ENCODE assay signal across 10 cellular contexts in the genomic region with DNA sequence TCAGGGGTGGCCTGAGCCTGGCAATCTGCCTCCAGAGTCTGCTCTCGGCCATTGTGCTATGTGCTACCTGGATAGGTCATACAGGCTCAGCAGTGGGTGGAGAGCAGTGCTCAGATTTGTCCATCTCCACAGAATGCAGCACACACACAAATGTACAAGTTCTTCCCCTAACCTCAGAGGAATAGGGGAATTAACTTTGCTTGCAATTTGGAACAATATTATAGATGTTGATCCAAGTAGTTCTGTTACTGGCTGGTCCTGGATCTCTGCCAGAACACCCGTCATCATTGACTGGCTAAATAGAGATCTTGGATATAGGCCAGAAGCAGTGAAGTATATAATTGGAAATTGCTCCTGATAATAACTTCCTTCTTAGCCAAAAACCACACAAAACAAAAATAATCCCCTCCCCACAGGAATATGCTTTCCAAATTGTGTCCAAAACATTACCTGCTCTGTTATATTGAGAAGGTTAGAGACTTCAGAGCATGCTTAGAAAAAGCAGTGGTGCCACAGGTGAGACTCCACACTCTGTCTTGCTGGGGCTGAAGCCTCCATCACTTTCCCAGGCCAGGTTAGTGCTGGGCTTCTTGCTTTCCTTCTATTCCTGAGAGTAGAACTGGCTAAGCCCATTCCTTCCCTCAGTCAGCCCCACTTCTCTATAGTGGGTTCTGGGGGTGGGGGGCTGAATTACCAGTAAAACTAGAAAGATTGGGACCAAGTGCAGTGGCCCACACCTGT. TPM values are rescaled to one million over a fixed set of nuclear protein-coding genes. Genes with fewer than 3 reads are reported as not detected.
A peak's percentile ranks its signal among the peaks of the same experiment; 100 is the strongest.
DNase-seq lines count a peak whose midpoint lies in the region; ATAC-seq and TF ChIP-seq lines count a peak whose summit lies in the region.
"Had no signal": no experiment of that assay in that cellular context is flagged by ENCODE, and none has a peak within 500 bp of the region (broad histone marks: within the 10 kb centered on the region; RNA-seq: fewer than 3 reads in every experiment).

No MANE protein-coding gene starts in this region.

- H3K9me3 Mint-ChIP-seq in natural killer cell (no peaks in the 10 kb centered on the region), immature natural killer cell (peaks cover 0 to 3% (median 0%) of the 10 kb centered on the region in 6 donors)

- H3K27ac Mint-ChIP-seq in natural killer cell, result no peak overlapping the region
- H3K27ac Mint-ChIP-seq in immature natural killer cell, result no peak overlapping the region

- no peak overlapping the region for H3K27ac ChIP-seq in right atrium auricular region
- no peak overlapping the region for H3K27ac ChIP-seq in spleen

- TF ChIP-seq CTCF in right atrium auricular region (IDR thresholded peaks at IDR 0.05), result no peak
- TF ChIP-seq CTCF in natural killer cell (IDR thresholded peaks at IDR 0.05), result no peak
- TF ChIP-seq CTCF in spleen (IDR thresholded peaks at IDR 0.05 in 8 of 11, conservative IDR thresholded peaks at IDR 0.05 in 3 of 11), result no peak

- H3K36me3 Mint-ChIP-seq in natural killer cell (no peaks in the 10 kb centered on the region), immature natural killer cell (peaks cover 0 to 6% (median 5%) of the 10 kb centered on the region in 3 donors)

- no peak overlapping the region for H3K4me3 ChIP-seq in right atrium auricular region
- no peak overlapping the region for H3K4me3 ChIP-seq in spleen

- 29 to 68% (median 42%) methylated on average over 2 of the region's 2 CpGs for WGBS in spleen, 5 donors

- intact Hi-C loops in Right ventricle myocardium superior (cut with DNase I) (no loop called here), natural killer cell (cut with micrococcal nuclease) (no loop called here), spleen (cut with DNase I; ENCODE audit: low total_unique reads) (no loop called here)

- TF ChIP-seq POLR2A in spleen (IDR thresholded peaks at IDR 0.05), result no peak

- no peaks in the 10 kb centered on the region for H3K27me3 ChIP-seq in right atrium auricular region
- no peaks in the 10 kb centered on the region for H3K27me3 ChIP-seq in spleen (replicated peaks in 1 of 7)

- peaks cover 0 to 13% of the 10 kb centered on the region in 2 donors for H3K4me1 ChIP-seq in right atrium auricular region
- H3K4me1 ChIP-seq in spleen, result peaks cover 0 to 8% (median 0%) of the 10 kb centered on the region in 6 donors

- peak; percentile 69 for ATAC-seq in Right ventricle myocardium superior (ENCODE audit: poor library complexity)
- ATAC-seq in natural killer cell, result no peak

- H3K27me3 Mint-ChIP-seq in natural killer cell (ENCODE audit: low read depth in 2 of 2) (no peaks in the 10 kb centered on the region), immature natural killer cell (ENCODE audit: low read depth in 3 of 3) (peaks cover 0 to 2% (median 0%) of the 10 kb centered on the region in 3 donors)

- no peaks in the 10 kb centered on the region for H3K36me3 ChIP-seq in right atrium auricular region
- peaks cover 0 to 43% (median 0%) of the 10 kb centered on the region in 6 donors for H3K36me3 ChIP-seq in spleen

- H3K4me3 Mint-ChIP-seq in natural killer cell (no peak overlapping the region), immature natural killer cell (no peak overlapping the region)

- H3K9me3 ChIP-seq in right atrium auricular region (peaks cover 0 to 13% of the 10 kb centered on the region in 2 donors), spleen (peaks cover 0 to 32% (median 15%) of the 10 kb centered on the region in 8 donors)

- H3K4me1 Mint-ChIP-seq in natural killer cell (no peaks in the 10 kb centered on the region), immature natural killer cell (no peaks in the 10 kb centered on the region)

- DNase-seq in Right ventricle myocardium superior (peak; percentile 65), right atrium auricular region (ENCODE audit: low spot score) (no peak), RPMI8226 (peak; percentile 22), glomerular endothelial cell (ENCODE audit: extremely low read depth, low read depth, low spot score) (peak; percentile 31), ureter (ENCODE audit: low spot score) (peak; percentile 70), natural killer cell (no peak), spleen (no peak), immature natural killer cell (no peak)
- DNase-seq: NCI-H187 treated with DMSO at 0.1 percent for 48 hours; stimulated activated CD4-positive, alpha-beta T cell treated with anti-CD3 and anti-CD28 coated beads, Interleukin-1b, Interleukin-23, amount 100 ng/mL, for 48 hours had no signal

RNA-seq across cellular contexts. Expression of gene NCAPH, which starts 38.8 kb away (rescaled TPM):
- total RNA-seq in Right ventricle myocardium superior, result 0.70 TPM
- under 1 TPM; 0.12 to 0.52 TPM for total RNA-seq in right atrium auricular region
- 4.6 and 10.2 TPM in 2 replicates for total RNA-seq in glomerular endothelial cell
- total RNA-seq in ureter, result 1.3 TPM
- 1 to 10 TPM; 2.1 to 2.9 (median 2.7) TPM for total RNA-seq in natural killer cell
- total RNA-seq in spleen, result 1 to 10 TPM; 3.0 to 8.9 (median 5.0) TPM
- polyA plus RNA-seq in spleen, result 1 to 10 TPM in 2 of 3 donors, under 1 TPM in 1; 0.83 to 6.0 (median 4.5) TPM
- polyA plus RNA-seq in immature natural killer cell, result 1 to 10 TPM in 2 of 3 donors, not detected in 1; 1.6 to 2.0 TPM

RNA-seq across cellular contexts. Expression of gene ITPRIPL1, which starts 49.3 kb away (rescaled TPM):
- total RNA-seq in Right ventricle myocardium superior, result 1.0 TPM
- 1 to 10 TPM in 1 of 2 donors, under 1 TPM in 1; 0.44 to 1.5 TPM for total RNA-seq in right atrium auricular region
- 2.0 and 3.0 TPM in 2 replicates for total RNA-seq in glomerular endothelial cell
- total RNA-seq in ureter, result 1.7 TPM
- total RNA-seq in natural killer cell, result 10 to 100 TPM; 14.1 to 28.7 (median 20.5) TPM
- 1 to 10 TPM; 2.9 to 6.6 (median 4.4) TPM for total RNA-seq in spleen
- 1 to 10 TPM in 1 of 3 donors, under 1 TPM in 2; 0.80 to 1.4 (median 0.90) TPM for polyA plus RNA-seq in spleen
- polyA plus RNA-seq in immature natural killer cell, result 10 to 100 TPM; 17.2 to 39.1 (median 33.0) TPM

Comparison
In these comparisons a context has a peak if more than half of its experiments do, and no peak if none do; other contexts are left out.
1. DNase-seq: peak in Right ventricle myocardium superior (single experiment), RPMI8226 (single experiment), glomerular endothelial cell (single experiment) and ureter (single experiment); none in right atrium auricular region (single experiment), natural killer cell (single experiment), spleen (single experiment) and immature natural killer cell (0 of 3).